ENCODE assay signal across 1 cellular context in the genomic region with DNA sequence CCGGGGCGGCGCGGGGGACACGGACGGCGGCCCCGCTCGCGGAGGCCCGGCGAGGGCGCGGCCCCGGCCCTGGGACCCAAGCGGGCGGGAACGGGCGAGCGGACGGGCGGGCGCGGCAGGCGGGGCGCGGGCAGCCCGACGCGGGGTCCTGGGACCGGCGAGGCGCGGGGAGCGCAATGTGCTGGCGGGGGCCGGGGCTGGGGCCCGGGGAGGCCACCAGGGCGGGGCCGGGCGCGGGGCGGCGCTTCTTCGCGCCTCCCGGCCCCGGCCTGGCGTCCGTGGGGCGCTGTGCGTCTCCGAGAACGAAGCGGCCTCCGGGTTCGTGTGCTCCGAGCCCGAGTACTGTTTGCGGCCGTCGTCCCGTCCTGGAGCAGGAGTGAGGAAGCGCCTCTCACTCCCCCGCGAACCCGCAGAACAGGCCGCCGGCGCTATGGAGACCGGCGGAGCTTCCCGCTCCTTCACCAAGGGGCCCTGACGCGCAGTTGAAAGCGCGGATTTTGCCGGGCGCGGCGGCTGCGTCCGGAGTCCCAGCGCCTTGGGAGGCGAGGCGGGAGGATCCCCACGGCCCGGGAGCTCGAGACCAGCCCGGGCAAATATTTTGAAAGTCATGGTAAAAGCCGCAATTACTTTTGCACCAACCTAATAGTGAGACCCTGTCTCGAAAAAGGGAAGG.
A peak's percentile ranks its signal among the peaks of the same experiment; 100 is the strongest.
TF ChIP-seq lines count a peak whose summit lies in the region.

No MANE protein-coding gene starts in this region.

TF ChIP-seq in K562, 482 proteins besides CTCF, POLR2A, EP300 and RAD21 (continued from another document):
- TF ChIP-seq, protein P1, sequence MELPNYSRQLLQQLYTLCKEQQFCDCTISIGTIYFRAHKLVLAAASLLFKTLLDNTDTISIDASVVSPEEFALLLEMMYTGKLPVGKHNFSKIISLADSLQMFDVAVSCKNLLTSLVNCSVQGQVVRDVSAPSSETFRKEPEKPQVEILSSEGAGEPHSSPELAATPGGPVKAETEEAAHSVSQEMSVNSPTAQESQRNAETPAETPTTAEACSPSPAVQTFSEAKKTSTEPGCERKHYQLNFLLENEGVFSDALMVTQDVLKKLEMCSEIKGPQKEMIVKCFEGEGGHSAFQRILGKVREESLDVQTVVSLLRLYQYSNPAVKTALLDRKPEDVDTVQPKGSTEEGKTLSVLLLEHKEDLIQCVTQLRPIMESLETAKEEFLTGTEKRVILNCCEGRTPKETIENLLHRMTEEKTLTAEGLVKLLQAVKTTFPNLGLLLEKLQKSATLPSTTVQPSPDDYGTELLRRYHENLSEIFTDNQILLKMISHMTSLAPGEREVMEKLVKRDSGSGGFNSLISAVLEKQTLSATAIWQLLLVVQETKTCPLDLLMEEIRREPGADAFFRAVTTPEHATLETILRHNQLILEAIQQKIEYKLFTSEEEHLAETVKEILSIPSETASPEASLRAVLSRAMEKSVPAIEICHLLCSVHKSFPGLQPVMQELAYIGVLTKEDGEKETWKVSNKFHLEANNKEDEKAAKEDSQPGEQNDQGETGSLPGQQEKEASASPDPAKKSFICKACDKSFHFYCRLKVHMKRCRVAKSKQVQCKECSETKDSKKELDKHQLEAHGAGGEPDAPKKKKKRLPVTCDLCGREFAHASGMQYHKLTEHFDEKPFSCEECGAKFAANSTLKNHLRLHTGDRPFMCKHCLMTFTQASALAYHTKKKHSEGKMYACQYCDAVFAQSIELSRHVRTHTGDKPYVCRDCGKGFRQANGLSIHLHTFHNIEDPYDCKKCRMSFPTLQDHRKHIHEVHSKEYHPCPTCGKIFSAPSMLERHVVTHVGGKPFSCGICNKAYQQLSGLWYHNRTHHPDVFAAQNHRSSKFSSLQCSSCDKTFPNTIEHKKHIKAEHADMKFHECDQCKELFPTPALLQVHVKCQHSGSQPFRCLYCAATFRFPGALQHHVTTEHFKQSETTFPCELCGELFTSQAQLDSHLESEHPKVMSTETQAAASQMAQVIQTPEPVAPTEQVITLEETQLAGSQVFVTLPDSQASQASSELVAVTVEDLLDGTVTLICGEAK (IDR thresholded peaks at IDR 0.05) = peak; percentile 81
- TF ChIP-seq, protein P1 (CRISPR knock-in tag; IDR thresholded peaks at IDR 0.05) = no peak
- TF ChIP-seq, protein P2, sequence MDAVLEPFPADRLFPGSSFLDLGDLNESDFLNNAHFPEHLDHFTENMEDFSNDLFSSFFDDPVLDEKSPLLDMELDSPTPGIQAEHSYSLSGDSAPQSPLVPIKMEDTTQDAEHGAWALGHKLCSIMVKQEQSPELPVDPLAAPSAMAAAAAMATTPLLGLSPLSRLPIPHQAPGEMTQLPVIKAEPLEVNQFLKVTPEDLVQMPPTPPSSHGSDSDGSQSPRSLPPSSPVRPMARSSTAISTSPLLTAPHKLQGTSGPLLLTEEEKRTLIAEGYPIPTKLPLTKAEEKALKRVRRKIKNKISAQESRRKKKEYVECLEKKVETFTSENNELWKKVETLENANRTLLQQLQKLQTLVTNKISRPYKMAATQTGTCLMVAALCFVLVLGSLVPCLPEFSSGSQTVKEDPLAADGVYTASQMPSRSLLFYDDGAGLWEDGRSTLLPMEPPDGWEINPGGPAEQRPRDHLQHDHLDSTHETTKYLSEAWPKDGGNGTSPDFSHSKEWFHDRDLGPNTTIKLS (IDR thresholded peaks at IDR 0.05; ENCODE audit: borderline replicate concordance, low read depth) = peak; percentile 23; the same call in 1 of the 2 replicates
- peak; percentile 21; the same call in 1 of the 2 replicates for TF ChIP-seq NFIC (IDR thresholded peaks at IDR 0.05)
- TF ChIP-seq, protein P3, sequence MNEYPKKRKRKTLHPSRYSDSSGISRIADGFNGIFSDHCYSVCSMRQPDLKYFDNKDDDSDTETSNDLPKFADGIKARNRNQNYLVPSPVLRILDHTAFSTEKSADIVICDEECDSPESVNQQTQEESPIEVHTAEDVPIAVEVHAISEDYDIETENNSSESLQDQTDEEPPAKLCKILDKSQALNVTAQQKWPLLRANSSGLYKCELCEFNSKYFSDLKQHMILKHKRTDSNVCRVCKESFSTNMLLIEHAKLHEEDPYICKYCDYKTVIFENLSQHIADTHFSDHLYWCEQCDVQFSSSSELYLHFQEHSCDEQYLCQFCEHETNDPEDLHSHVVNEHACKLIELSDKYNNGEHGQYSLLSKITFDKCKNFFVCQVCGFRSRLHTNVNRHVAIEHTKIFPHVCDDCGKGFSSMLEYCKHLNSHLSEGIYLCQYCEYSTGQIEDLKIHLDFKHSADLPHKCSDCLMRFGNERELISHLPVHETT (CRISPR knock-in tag; conservative IDR thresholded peaks at IDR 0.05 in 1 of 2, IDR thresholded peaks at IDR 0.05 in 1 of 2) = peak in 1 of 2 experiments; percentile 99; a peak in 2 of 4 replicates
